1 cellular context compared by ENCODE assay signal in the genomic region with DNA sequence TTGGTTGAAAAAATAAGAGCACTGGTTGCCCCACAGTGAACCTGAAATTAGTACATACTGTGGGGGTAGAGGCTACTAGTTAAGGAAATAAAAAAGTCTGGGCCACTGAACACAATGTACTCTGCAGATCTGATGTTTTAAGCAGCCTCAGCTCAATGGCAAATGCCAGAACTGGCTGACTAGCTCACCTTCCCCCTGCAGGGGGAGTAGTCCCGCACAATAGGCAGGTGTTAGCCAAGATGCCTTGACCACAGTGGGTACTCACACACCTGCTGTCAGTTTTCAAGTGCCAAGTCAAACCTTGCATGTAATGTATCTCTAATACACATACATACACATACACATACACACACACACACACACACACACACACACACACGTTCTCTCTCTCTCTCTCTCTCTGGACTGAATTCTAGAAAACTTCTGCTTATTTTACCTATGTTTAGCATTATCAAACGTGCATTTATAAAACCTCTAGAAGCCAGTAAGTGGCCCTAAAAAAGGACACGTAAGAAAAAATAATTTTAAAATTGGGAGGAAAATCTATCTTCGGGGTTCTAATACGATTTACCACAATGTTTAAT.
TF ChIP-seq lines count a peak whose summit lies in the region.

No MANE protein-coding gene starts in this region.

TF ChIP-seq in HepG2, 621 proteins besides CTCF, POLR2A, EP300 and RAD21 (continued from another document and continues in another):
- TF ChIP-seq, protein P1, sequence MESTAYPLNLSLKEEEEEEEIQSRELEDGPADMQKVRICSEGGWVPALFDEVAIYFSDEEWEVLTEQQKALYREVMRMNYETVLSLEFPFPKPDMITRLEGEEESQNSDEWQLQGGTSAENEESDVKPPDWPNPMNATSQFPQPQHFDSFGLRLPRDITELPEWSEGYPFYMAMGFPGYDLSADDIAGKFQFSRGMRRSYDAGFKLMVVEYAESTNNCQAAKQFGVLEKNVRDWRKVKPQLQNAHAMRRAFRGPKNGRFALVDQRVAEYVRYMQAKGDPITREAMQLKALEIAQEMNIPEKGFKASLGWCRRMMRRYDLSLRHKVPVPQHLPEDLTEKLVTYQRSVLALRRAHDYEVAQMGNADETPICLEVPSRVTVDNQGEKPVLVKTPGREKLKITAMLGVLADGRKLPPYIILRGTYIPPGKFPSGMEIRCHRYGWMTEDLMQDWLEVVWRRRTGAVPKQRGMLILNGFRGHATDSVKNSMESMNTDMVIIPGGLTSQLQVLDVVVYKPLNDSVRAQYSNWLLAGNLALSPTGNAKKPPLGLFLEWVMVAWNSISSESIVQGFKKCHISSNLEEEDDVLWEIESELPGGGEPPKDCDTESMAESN (CRISPR knock-in tag; conservative IDR thresholded peaks at IDR 0.05), result 0 out of 2 replicates have a peak, but pooled peaks have one; percentile 48
- TF ChIP-seq ZNF331 (CRISPR knock-in tag; IDR thresholded peaks at IDR 0.05) (peak; percentile 55; the same call in 1 of the 2 replicates), TGIF2 (CRISPR knock-in tag; IDR thresholded peaks at IDR 0.05) (no peak), ASH2L (IDR thresholded peaks at IDR 0.05; ENCODE audit: insufficient read length, low read depth, low read length) (peak; percentile 21), ARNTL (CRISPR knock-in tag; IDR thresholded peaks at IDR 0.05) (no peak), BCL6 (CRISPR knock-in tag; IDR thresholded peaks at IDR 0.05) (peak; percentile 32; the same call in 1 of the 2 replicates), SOX13 (IDR thresholded peaks at IDR 0.05) (no peak), SOX13 (CRISPR knock-in tag; conservative IDR thresholded peaks at IDR 0.05 in 1 of 2, IDR thresholded peaks at IDR 0.05 in 1 of 2) (peak in 1 of 2 experiments; percentile 28; a peak in 1 of 4 replicates), PTBP1 (IDR thresholded peaks at IDR 0.05; ENCODE audit: low read depth, low read length, poor library complexity, severe bottlenecking) (no peak), CEBPG (CRISPR knock-in tag; IDR thresholded peaks at IDR 0.05) (peak; percentile 57), HDAC2 (CRISPR knock-in tag; IDR thresholded peaks at IDR 0.05) (peak; percentile 44; the same call in 1 of the 2 replicates), CENPT (CRISPR knock-in tag; IDR thresholded peaks at IDR 0.05; ENCODE audit: low read depth) (no peak), SSRP1 (CRISPR knock-in tag; IDR thresholded peaks at IDR 0.05) (no peak), ZNF510 (CRISPR knock-in tag; IDR thresholded peaks at IDR 0.05; ENCODE audit: low read depth) (no peak), XRCC5 (optimal IDR thresholded peaks at IDR 0.05; ENCODE audit: low read length) (peak; percentile 76), AGO1 (IDR thresholded peaks at IDR 0.05; ENCODE audit: low read depth, low read length, poor library complexity, severe bottlenecking) (no peak), ZNF251 (CRISPR knock-in tag; IDR thresholded peaks at IDR 0.05) (no peak), RFX3 (CRISPR knock-in tag; IDR thresholded peaks at IDR 0.05) (no peak), NFIC (IDR thresholded peaks at IDR 0.05; ENCODE audit: low read length) (no peak), ZNF619 (CRISPR knock-in tag; IDR thresholded peaks at IDR 0.05) (no peak), ZNF460 (CRISPR knock-in tag; IDR thresholded peaks at IDR 0.05; ENCODE audit: borderline replicate concordance) (no peak), ZNF44 (CRISPR knock-in tag; IDR thresholded peaks at IDR 0.05) (no peak), IKZF1 (IDR thresholded peaks at IDR 0.05) (0 out of 2 replicates have a peak, but pooled peaks have one; percentile 61), KDM1A (CRISPR knock-in tag; IDR thresholded peaks at IDR 0.05) (0 out of 2 replicates have a peak, but pooled peaks have one; percentile 25), FOSL2 (CRISPR knock-in tag; IDR thresholded peaks at IDR 0.05) (peak; percentile 51; the same call in 1 of the 2 replicates), ZNF850 (CRISPR knock-in tag; conservative IDR thresholded peaks at IDR 0.05) (no peak), ZNF780A (CRISPR knock-in tag; IDR thresholded peaks at IDR 0.05) (no peak), ZNF7 (CRISPR knock-in tag; IDR thresholded peaks at IDR 0.05) (no peak), GATAD1 (CRISPR knock-in tag; IDR thresholded peaks at IDR 0.05) (peak; percentile 20; the same call in 1 of the 2 replicates)
- TF ChIP-seq, protein P2, sequence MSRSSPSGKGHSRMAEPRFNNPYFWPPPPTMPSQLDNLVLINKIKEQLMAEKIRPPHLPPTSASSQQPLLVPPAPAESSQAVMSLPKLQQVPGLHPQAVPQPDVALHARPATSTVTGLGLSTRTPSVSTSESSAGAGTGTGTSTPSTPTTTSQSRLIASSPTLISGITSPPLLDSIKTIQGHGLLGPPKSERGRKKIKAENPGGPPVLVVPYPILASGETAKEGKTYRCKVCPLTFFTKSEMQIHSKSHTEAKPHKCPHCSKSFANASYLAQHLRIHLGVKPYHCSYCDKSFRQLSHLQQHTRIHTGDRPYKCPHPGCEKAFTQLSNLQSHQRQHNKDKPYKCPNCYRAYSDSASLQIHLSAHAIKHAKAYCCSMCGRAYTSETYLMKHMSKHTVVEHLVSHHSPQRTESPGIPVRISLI (CRISPR knock-in tag; IDR thresholded peaks at IDR 0.05; ENCODE audit: borderline replicate concordance), result no peak
- TF ChIP-seq, protein P3, sequence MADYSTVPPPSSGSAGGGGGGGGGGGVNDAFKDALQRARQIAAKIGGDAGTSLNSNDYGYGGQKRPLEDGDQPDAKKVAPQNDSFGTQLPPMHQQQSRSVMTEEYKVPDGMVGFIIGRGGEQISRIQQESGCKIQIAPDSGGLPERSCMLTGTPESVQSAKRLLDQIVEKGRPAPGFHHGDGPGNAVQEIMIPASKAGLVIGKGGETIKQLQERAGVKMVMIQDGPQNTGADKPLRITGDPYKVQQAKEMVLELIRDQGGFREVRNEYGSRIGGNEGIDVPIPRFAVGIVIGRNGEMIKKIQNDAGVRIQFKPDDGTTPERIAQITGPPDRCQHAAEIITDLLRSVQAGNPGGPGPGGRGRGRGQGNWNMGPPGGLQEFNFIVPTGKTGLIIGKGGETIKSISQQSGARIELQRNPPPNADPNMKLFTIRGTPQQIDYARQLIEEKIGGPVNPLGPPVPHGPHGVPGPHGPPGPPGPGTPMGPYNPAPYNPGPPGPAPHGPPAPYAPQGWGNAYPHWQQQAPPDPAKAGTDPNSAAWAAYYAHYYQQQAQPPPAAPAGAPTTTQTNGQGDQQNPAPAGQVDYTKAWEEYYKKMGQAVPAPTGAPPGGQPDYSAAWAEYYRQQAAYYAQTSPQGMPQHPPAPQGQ (CRISPR knock-in tag; IDR thresholded peaks at IDR 0.05; ENCODE audit: borderline replicate concordance), result 0 out of 2 replicates have a peak, but pooled peaks have one; percentile 50
- TF ChIP-seq, protein P4, sequence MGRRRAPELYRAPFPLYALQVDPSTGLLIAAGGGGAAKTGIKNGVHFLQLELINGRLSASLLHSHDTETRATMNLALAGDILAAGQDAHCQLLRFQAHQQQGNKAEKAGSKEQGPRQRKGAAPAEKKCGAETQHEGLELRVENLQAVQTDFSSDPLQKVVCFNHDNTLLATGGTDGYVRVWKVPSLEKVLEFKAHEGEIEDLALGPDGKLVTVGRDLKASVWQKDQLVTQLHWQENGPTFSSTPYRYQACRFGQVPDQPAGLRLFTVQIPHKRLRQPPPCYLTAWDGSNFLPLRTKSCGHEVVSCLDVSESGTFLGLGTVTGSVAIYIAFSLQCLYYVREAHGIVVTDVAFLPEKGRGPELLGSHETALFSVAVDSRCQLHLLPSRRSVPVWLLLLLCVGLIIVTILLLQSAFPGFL (CRISPR knock-in tag; IDR thresholded peaks at IDR 0.05), result no peak
- TF ChIP-seq, protein P5, sequence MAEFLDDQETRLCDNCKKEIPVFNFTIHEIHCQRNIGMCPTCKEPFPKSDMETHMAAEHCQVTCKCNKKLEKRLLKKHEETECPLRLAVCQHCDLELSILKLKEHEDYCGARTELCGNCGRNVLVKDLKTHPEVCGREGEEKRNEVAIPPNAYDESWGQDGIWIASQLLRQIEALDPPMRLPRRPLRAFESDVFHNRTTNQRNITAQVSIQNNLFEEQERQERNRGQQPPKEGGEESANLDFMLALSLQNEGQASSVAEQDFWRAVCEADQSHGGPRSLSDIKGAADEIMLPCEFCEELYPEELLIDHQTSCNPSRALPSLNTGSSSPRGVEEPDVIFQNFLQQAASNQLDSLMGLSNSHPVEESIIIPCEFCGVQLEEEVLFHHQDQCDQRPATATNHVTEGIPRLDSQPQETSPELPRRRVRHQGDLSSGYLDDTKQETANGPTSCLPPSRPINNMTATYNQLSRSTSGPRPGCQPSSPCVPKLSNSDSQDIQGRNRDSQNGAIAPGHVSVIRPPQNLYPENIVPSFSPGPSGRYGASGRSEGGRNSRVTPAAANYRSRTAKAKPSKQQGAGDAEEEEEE (CRISPR knock-in tag; IDR thresholded peaks at IDR 0.05; ENCODE audit: borderline replicate concordance), result no peak
- TF ChIP-seq, protein P6, sequence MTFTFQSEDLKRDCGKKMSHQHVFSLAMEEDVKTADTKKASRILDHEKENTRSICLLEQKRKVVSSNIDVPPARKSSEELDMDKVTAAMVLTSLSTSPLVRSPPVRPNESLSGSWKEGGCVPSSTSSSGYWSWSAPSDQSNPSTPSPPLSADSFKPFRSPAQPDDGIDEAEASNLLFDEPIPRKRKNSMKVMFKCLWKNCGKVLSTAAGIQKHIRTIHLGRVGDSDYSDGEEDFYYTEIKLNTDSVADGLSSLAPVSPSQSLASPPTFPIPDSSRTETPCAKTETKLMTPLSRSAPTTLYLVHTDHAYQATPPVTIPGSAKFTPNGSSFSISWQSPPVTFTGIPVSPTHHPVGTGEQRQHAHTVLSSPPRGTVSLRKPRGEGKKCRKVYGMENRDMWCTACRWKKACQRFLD (CRISPR knock-in tag; IDR thresholded peaks at IDR 0.05; ENCODE audit: borderline replicate concordance), result 0 out of 2 replicates have a peak, but pooled peaks have one; percentile 40
- TF ChIP-seq, protein P7, sequence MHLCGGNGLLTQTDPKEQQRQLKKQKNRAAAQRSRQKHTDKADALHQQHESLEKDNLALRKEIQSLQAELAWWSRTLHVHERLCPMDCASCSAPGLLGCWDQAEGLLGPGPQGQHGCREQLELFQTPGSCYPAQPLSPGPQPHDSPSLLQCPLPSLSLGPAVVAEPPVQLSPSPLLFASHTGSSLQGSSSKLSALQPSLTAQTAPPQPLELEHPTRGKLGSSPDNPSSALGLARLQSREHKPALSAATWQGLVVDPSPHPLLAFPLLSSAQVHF (CRISPR knock-in tag; IDR thresholded peaks at IDR 0.05), result no peak
- TF ChIP-seq, protein P8, sequence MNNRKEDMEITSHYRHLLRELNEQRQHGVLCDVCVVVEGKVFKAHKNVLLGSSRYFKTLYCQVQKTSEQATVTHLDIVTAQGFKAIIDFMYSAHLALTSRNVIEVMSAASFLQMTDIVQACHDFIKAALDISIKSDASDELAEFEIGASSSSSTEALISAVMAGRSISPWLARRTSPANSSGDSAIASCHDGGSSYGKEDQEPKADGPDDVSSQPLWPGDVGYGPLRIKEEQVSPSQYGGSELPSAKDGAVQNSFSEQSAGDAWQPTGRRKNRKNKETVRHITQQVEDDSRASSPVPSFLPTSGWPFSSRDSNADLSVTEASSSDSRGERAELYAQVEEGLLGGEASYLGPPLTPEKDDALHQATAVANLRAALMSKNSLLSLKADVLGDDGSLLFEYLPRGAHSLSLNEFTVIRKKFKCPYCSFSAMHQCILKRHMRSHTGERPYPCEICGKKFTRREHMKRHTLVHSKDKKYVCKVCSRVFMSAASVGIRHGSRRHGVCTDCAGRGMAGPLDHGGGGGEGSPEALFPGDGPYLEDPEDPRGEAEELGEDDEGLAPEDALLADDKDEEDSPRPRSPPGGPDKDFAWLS (CRISPR knock-in tag; IDR thresholded peaks at IDR 0.05; ENCODE audit: borderline replicate concordance), result no peak
- TF ChIP-seq, protein P9, sequence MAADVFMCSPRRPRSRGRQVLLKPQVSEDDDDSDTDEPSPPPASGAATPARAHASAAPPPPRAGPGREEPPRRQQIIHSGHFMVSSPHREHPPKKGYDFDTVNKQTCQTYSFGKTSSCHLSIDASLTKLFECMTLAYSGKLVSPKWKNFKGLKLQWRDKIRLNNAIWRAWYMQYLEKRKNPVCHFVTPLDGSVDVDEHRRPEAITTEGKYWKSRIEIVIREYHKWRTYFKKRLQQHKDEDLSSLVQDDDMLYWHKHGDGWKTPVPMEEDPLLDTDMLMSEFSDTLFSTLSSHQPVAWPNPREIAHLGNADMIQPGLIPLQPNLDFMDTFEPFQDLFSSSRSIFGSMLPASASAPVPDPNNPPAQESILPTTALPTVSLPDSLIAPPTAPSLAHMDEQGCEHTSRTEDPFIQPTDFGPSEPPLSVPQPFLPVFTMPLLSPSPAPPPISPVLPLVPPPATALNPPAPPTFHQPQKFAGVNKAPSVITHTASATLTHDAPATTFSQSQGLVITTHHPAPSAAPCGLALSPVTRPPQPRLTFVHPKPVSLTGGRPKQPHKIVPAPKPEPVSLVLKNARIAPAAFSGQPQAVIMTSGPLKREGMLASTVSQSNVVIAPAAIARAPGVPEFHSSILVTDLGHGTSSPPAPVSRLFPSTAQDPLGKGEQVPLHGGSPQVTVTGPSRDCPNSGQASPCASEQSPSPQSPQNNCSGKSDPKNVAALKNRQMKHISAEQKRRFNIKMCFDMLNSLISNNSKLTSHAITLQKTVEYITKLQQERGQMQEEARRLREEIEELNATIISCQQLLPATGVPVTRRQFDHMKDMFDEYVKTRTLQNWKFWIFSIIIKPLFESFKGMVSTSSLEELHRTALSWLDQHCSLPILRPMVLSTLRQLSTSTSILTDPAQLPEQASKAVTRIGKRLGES (CRISPR knock-in tag; IDR thresholded peaks at IDR 0.05; ENCODE audit: borderline replicate concordance), result no peak
- TF ChIP-seq, protein P10, sequence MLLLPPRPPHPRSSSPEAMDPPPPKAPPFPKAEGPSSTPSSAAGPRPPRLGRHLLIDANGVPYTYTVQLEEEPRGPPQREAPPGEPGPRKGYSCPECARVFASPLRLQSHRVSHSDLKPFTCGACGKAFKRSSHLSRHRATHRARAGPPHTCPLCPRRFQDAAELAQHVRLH (CRISPR knock-in tag; IDR thresholded peaks at IDR 0.05; ENCODE audit: borderline replicate concordance, low read depth), result 0 out of 2 replicates have a peak, but pooled peaks have one; percentile 25
- TF ChIP-seq, protein P11, sequence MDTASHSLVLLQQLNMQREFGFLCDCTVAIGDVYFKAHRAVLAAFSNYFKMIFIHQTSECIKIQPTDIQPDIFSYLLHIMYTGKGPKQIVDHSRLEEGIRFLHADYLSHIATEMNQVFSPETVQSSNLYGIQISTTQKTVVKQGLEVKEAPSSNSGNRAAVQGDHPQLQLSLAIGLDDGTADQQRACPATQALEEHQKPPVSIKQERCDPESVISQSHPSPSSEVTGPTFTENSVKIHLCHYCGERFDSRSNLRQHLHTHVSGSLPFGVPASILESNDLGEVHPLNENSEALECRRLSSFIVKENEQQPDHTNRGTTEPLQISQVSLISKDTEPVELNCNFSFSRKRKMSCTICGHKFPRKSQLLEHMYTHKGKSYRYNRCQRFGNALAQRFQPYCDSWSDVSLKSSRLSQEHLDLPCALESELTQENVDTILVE (CRISPR knock-in tag; IDR thresholded peaks at IDR 0.05), result 0 out of 2 replicates have a peak, but pooled peaks have one; percentile 56
- TF ChIP-seq, protein P12, sequence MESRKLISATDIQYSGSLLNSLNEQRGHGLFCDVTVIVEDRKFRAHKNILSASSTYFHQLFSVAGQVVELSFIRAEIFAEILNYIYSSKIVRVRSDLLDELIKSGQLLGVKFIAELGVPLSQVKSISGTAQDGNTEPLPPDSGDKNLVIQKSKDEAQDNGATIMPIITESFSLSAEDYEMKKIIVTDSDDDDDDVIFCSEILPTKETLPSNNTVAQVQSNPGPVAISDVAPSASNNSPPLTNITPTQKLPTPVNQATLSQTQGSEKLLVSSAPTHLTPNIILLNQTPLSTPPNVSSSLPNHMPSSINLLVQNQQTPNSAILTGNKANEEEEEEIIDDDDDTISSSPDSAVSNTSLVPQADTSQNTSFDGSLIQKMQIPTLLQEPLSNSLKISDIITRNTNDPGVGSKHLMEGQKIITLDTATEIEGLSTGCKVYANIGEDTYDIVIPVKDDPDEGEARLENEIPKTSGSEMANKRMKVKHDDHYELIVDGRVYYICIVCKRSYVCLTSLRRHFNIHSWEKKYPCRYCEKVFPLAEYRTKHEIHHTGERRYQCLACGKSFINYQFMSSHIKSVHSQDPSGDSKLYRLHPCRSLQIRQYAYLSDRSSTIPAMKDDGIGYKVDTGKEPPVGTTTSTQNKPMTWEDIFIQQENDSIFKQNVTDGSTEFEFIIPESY (CRISPR knock-in tag; IDR thresholded peaks at IDR 0.05), result no peak
